In genomic region chr2:29115797-29116781, GRCh38 we compare ENCODE assay signal across 8 cellular contexts. TPM values are rescaled to one million over a fixed set of nuclear protein-coding genes. Genes with fewer than 3 reads are reported as not detected.
DNase-seq lines count a peak whose midpoint lies in the region; ATAC-seq and TF ChIP-seq lines count a peak whose summit lies in the region.

No MANE protein-coding gene starts in this region.

- H3K36me3 Mint-ChIP-seq in activated naive CD8-positive, alpha-beta T cell: peaks cover 2% of the 10 kb centered on the region

- H3K27ac Mint-ChIP-seq in activated naive CD8-positive, alpha-beta T cell: peak overlapping the region; percentile 99

- H3K27me3 Mint-ChIP-seq in activated naive CD8-positive, alpha-beta T cell: no peaks in the 10 kb centered on the region

- H3K27ac ChIP-seq in SJCRH30: peak overlapping the region; percentile 30; the same call in 1 of the 2 replicates
- H3K27ac ChIP-seq in ovary: peak overlapping the region; percentile 79 to 90
- peak overlapping the region; percentile 87 to 92 (median 90) for H3K27ac ChIP-seq in transverse colon

- no peaks in the 10 kb centered on the region for H3K9me3 ChIP-seq in SJCRH30 (replicated peaks)
- no peaks in the 10 kb centered on the region for H3K9me3 ChIP-seq in ovary
- H3K9me3 ChIP-seq in transverse colon: no peaks in the 10 kb centered on the region

- TF ChIP-seq POLR2A in ovary (IDR thresholded peaks at IDR 0.05) (peak; percentile 43), transverse colon (IDR thresholded peaks at IDR 0.05) (peak; percentile 34)

- peak; percentile 73 for DNase-seq in NK-92 treated with Interleukin-12 subunit alpha and Interleukin-12 subunit beta, amount 100 ng/mL, for 24 hours (lab: John Stamatoyannopoulos, UW)
- DNase-seq in NK-92 (lab: John Stamatoyannopoulos, UW; ENCODE audit: unreplicated experiment) (no peak), SJCRH30 (peak; percentile 31 to 67), head of caudate nucleus (peak; percentile 51 to 89 (median 74)), ovary (peak; percentile 58 to 82 (median 70)), transverse colon (peak; percentile 71)

- H3K4me1 ChIP-seq in SJCRH30: peaks cover 25% of the 10 kb centered on the region
- peaks cover 4% of the 10 kb centered on the region for H3K4me1 ChIP-seq in ovary (ENCODE audit: insufficient read depth)
- peaks cover 0 to 20% (median 5%) of the 10 kb centered on the region in 4 donors for H3K4me1 ChIP-seq in transverse colon

- peak; percentile 34 for ATAC-seq in HG03095 (IDR thresholded peaks at IDR 0.05; ENCODE audit: unreplicated experiment)

- H3K9me3 Mint-ChIP-seq in activated naive CD8-positive, alpha-beta T cell (ENCODE audit: low read depth): no peaks in the 10 kb centered on the region

- no peak for TF ChIP-seq EP300 in ovary (IDR thresholded peaks at IDR 0.05)
- no peak for TF ChIP-seq EP300 in transverse colon (IDR thresholded peaks at IDR 0.05; ENCODE audit: low read depth)

- in situ Hi-C loops in transverse colon (cut with MboI; ENCODE audit: low pct_ligation_motif_present in 1 of 4, low pct_unique_long_range_greater_than_20kb in 1 of 4, low sequenced_read_pairs in 3 of 4): no loop called here

- H3K4me3 Mint-ChIP-seq in activated naive CD8-positive, alpha-beta T cell: peak overlapping the region; percentile 95

- peak overlapping the region; percentile 69 for H3K4me3 ChIP-seq in SJCRH30
- H3K4me3 ChIP-seq in ovary: peak overlapping the region; percentile 85
- peak overlapping the region; percentile 50 to 84 (median 60) for H3K4me3 ChIP-seq in transverse colon

- TF ChIP-seq CTCF in ovary (IDR thresholded peaks at IDR 0.05) (no peak), transverse colon (IDR thresholded peaks at IDR 0.05) (no peak)

- H3K27me3 ChIP-seq in SJCRH30 (no peaks in the 10 kb centered on the region), ovary (no peaks in the 10 kb centered on the region), transverse colon (no peaks in the 10 kb centered on the region)

- peaks cover 59% of the 10 kb centered on the region for H3K4me1 Mint-ChIP-seq in activated naive CD8-positive, alpha-beta T cell (ENCODE audit: low read depth)

- WGBS in ovary, 3 donors: 1 to 2% (median 1%) methylated on average over 45 to 53 of the region's 53 CpGs
- 3 to 10% methylated on average over 10 to 35 of the region's 53 CpGs for WGBS in transverse colon (ENCODE audit: low coverage in 1 of 2), 2 donors

- H3K36me3 ChIP-seq in SJCRH30: no peaks in the 10 kb centered on the region; the same call in 1 of the 2 replicates
- H3K36me3 ChIP-seq in ovary: no peaks in the 10 kb centered on the region
- H3K36me3 ChIP-seq in transverse colon: no peaks in the 10 kb centered on the region

- intact Hi-C loops in head of caudate nucleus (cut with DNase I) (loop anchor here (5.0 kb wide), 1 partner anchor 39 kb away; no protein-coding TSS in a partner anchor), ovary (cut with DNase I) (no loop called here), transverse colon (cut with DNase I; ENCODE audit: low total_unique reads) (loop anchor here (10.0 kb wide), 1 partner anchor 131 kb away; the partner anchor contains the start of gene TOGARAM2)

RNA-seq across cellular contexts. Expression of gene CLIP4, which starts 0.9 kb away (rescaled TPM):
- total RNA-seq in SJCRH30 (2014; rRNA removed; shearing (Covaris generic)): 17.6 and 19.6 TPM in 2 replicates
- total RNA-seq in ovary (10 to 100 TPM; 40.2 to 64.7 (median 54.4) TPM), transverse colon (10 to 100 TPM; 11.9 to 37.8 (median 22.5) TPM)
- polyA plus RNA-seq in ovary: 10 to 100 TPM; 20.7 to 24.2 TPM

RNA-seq across cellular contexts. Expression of gene PCARE, which starts 41.8 kb away (rescaled TPM):
- 0.02 TPM in 1 of 2 replicates, not detected in the other for total RNA-seq in SJCRH30 (2014; rRNA removed; shearing (Covaris generic))
- total RNA-seq in ovary (under 1 TPM; 0.08 to 0.27 (median 0.15) TPM), transverse colon (under 1 TPM in 1 of 4 donors, not detected in 3; under 0.01 TPM)
- under 1 TPM; 0.30 to 0.50 TPM for polyA plus RNA-seq in ovary

Comparison
In these comparisons a context has a peak if more than half of its experiments do, and no peak if none do; other contexts are left out.
1. H3K27ac ChIP-seq: peak in every context shown above with its lines; median percentile 90 in transverse colon; 84 in ovary; 30 in SJCRH30.
2. intact Hi-C loops: an anchor here in head of caudate nucleus (5.0 kb wide) and transverse colon (10.0 kb wide); none called in ovary.